33 cellular contexts compared by ENCODE assay signal in genomic region chr3:19012846-19013245, GRCh38.
"Had no signal": no experiment of that assay in that cellular context is flagged by ENCODE, and none has a peak within 500 bp of the region (broad histone marks: within the 10 kb centered on the region; RNA-seq: fewer than 3 reads in every experiment).

No MANE protein-coding gene starts in this region.

- ATAC-seq: activated naive CD4-positive, alpha-beta T cell treated with anti-CD3 and anti-CD28 coated beads, Interleukin-2, amount 50 U/mL, for 72 hours; activated naive CD8-positive, alpha-beta T cell treated with anti-CD3 and anti-CD28 coated beads, Interleukin-2, amount 50 U/mL, for 24 hours; activated T-cell treated with anti-CD3 and anti-CD28 coated beads, Interleukin-2, amount 50 U/mL, for 4 hours; activated T-cell treated with anti-CD3 and anti-CD28 coated beads, Interleukin-2, amount 50 U/mL, for 72 hours; activated T-helper 17 cell treated with anti-CD3 and anti-CD28 coated beads, Interleukin-2, amount 50 U/mL, for 72 hours; body of pancreas had no signal

- DNase-seq: activated effector memory CD4-positive, alpha-beta T cell treated with anti-CD3 and anti-CD28 coated beads, Interleukin-2, amount 50 U/mL, for 16 hours; activated effector memory CD4-positive, alpha-beta T cell treated with Interleukin-2 at 50 U/mL for 16 hours; activated gamma-delta T cell; activated gamma-delta T cell treated with Interleukin-2 at 50 U/mL for 16 hours; activated naive CD4-positive, alpha-beta T cell; activated naive CD4-positive, alpha-beta T cell treated with anti-CD3 and anti-CD28 coated beads for 36 hours; activated naive CD4-positive, alpha-beta T cell treated with anti-CD3 and anti-CD28 coated beads, Interleukin-2, amount 10 ng/mL, durations not matched to agents 7 days and 5 days; activated naive CD4-positive, alpha-beta T cell treated with anti-CD3 and anti-CD28 coated beads, Interleukin-2, amount 50 U/mL, for 16 hours; activated naive CD4-positive, alpha-beta T cell treated with Interleukin-2 at 50 U/mL for 16 hours; activated naive CD8-positive, alpha-beta T cell treated with anti-CD3 and anti-CD28 coated beads for 36 hours; activated naive CD8-positive, alpha-beta T cell treated with anti-CD3 and anti-CD28 coated beads, Interleukin-2, amount 10 ng/mL, durations not matched to agents 7 days and 5 days; activated naive CD8-positive, alpha-beta T cell treated with anti-CD3 and anti-CD28 coated beads, Interleukin-2, amount 50 U/mL, for 24 hours; activated T-cell treated with anti-CD3 and anti-CD28 coated beads for 4 hours; activated T-cell treated with anti-CD3 and anti-CD28 coated beads, Interleukin-2, amount 50 U/mL, for 1 hour; activated T-cell treated with anti-CD3 and anti-CD28 coated beads, Interleukin-2, amount 50 U/mL, for 24 hours; activated T-cell treated with anti-CD3 and anti-CD28 coated beads, Interleukin-2, amount 50 U/mL, for 4 hours; activated T-cell treated with anti-CD3 and anti-CD28 coated beads, Interleukin-2, amount 50 U/mL, for 48 hours; activated T-cell treated with anti-CD3 and anti-CD28 coated beads, Interleukin-2, amount 50 U/mL, for 72 hours; adrenal gland; amniotic stem cell; amygdala; anterior cingulate cortex; aorta; body of pancreas; brain microvascular endothelial cell; caudate nucleus; central memory CD4-positive, alpha-beta T cell; cerebellar nuclear complex had no signal

- H3K4me3 ChIP-seq: adrenal gland, ascending aorta, body of pancreas, breast epithelium, cardiac muscle cell had no signal
